ENCODE assay signal across 7 cellular contexts in the genomic region with DNA sequence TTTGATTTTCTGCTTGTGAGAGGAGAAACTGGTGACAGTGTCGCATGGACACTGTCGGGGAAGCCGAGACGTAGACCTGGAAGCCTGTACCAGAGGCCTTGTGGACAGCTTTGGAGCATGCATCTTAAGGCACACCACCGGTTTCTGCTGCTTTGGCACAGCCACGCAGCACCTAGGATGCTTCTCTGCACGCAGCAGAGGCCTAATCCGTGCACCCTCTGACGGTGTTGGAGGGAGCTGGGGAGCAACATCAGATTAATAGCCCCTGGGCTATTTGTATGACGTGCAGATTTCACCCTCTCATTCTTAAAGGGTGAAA. TPM values are rescaled to one million over a fixed set of nuclear protein-coding genes. Genes with fewer than 3 reads are reported as not detected.
DNase-seq lines count a peak whose midpoint lies in the region; ATAC-seq and TF ChIP-seq lines count a peak whose summit lies in the region.

No MANE protein-coding gene starts in this region.

- peaks cover 5% of the 10 kb centered on the region for H3K36me3 Mint-ChIP-seq in central memory CD8-positive, alpha-beta T cell (ENCODE audit: insufficient read depth)

- peak overlapping the region; percentile 87 for H3K4me3 Mint-ChIP-seq in central memory CD8-positive, alpha-beta T cell

- peak overlapping the region; percentile 100 for H2AFZ ChIP-seq in KMS-11 (ENCODE audit: low read depth)

- H3K36me3 ChIP-seq in KMS-11 (ENCODE audit: insufficient read depth) (no peaks in the 10 kb centered on the region), mucosa of descending colon (ENCODE audit: low read depth) (no peaks in the 10 kb centered on the region)

- ATAC-seq in GM18502 (IDR thresholded peaks at IDR 0.05; ENCODE audit: poor library complexity, unreplicated experiment) (peak; percentile 40), GM21717 (IDR thresholded peaks at IDR 0.05; ENCODE audit: unreplicated experiment) (peak; percentile 35), mucosa of descending colon (peak; percentile 27)
- ATAC-seq in central memory CD8-positive, alpha-beta T cell (replicated peaks; ENCODE audit: extremely low read depth, poor library complexity, severe bottlenecking), result no peak

- H3K4me2 ChIP-seq in KMS-11, result peak overlapping the region; percentile 96

- H3K9me3 Mint-ChIP-seq in central memory CD8-positive, alpha-beta T cell, result no peaks in the 10 kb centered on the region

- H3K9me3 ChIP-seq in mucosa of descending colon, result no peaks in the 10 kb centered on the region

- H3K4me3 ChIP-seq in KMS-11 (IDR thresholded peaks at IDR 0.05; ENCODE audit: insufficient read depth, low read depth, low read length) (no peak overlapping the region), mucosa of descending colon (peak overlapping the region; percentile 56)

- intact Hi-C loops in mucosa of descending colon (cut with DNase I, micrococcal nuclease), result loop anchor here (2.0 to 5.0 kb wide), 2 partner anchors 209 to 210 kb away; no protein-coding TSS in a partner anchor

- DNase-seq in central memory CD8-positive, alpha-beta T cell (ENCODE audit: low spot score in 2 of 2), result no peak
- DNase-seq in mucosa of descending colon (no peak), epidermal melanocyte (ENCODE audit: insufficient read length, low spot score) (no peak), NCI-H2171 (lab: John Stamatoyannopoulos, UW) (no peak)

- peaks cover 20% of the 10 kb centered on the region for H3K4me1 ChIP-seq in KMS-11 (ENCODE audit: low read depth, poor library complexity, severe bottlenecking)
- H3K4me1 ChIP-seq in mucosa of descending colon (ENCODE audit: low read depth), result peaks cover 12% of the 10 kb centered on the region

- TF ChIP-seq CTCF in KMS-11 (conservative IDR thresholded peaks at IDR 0.05; ENCODE audit: low read depth, low read length) (no peak), mucosa of descending colon (IDR thresholded peaks at IDR 0.05) (no peak)

- H3K9ac ChIP-seq in KMS-11, result peak overlapping the region; percentile 74; the same call in 1 of the 2 replicates

- H3K27ac ChIP-seq in KMS-11, result no peak overlapping the region

- H3K27me3 ChIP-seq in KMS-11 (ENCODE audit: insufficient read depth, low read depth), result no peaks in the 10 kb centered on the region

- no peaks in the 10 kb centered on the region for H4K20me1 ChIP-seq in KMS-11 (ENCODE audit: insufficient read depth)

- H3K27me3 Mint-ChIP-seq in central memory CD8-positive, alpha-beta T cell, result peaks cover 1% of the 10 kb centered on the region

- H3K79me2 ChIP-seq in KMS-11 (ENCODE audit: insufficient read depth, low read depth), result no peaks in the 10 kb centered on the region

- H3K27ac Mint-ChIP-seq in central memory CD8-positive, alpha-beta T cell (ENCODE audit: low read depth), result no peak overlapping the region

- H3K4me1 Mint-ChIP-seq in central memory CD8-positive, alpha-beta T cell, result no peaks in the 10 kb centered on the region

RNA-seq across cellular contexts. Expression of gene TEX35, which starts 30.3 kb away (rescaled TPM):
- total RNA-seq in mucosa of descending colon, result not detected

RNA-seq across cellular contexts. Expression of gene CLEC20A, which starts 46.5 kb away (rescaled TPM):
- not detected for total RNA-seq in mucosa of descending colon
